1 cellular context compared by ENCODE assay signal in genomic region chr11:68792400-68792955, GRCh38.
TF ChIP-seq lines count a peak whose summit lies in the region.

No MANE protein-coding gene starts in this region.

TF ChIP-seq in IMR-90, 13 proteins besides CTCF, POLR2A, EP300 and RAD21:
- TF ChIP-seq SMC3 (IDR thresholded peaks at IDR 0.05; ENCODE audit: low read depth, low read length): no peak
- no peak for TF ChIP-seq BHLHE40 (IDR thresholded peaks at IDR 0.05; ENCODE audit: low read depth, low read length)
- TF ChIP-seq RCOR1 (IDR thresholded peaks at IDR 0.05; ENCODE audit: insufficient replicate concordance, low read length): no peak
- TF ChIP-seq CHD1 (IDR thresholded peaks at IDR 0.05; ENCODE audit: low read depth, low read length): no peak
- no peak for TF ChIP-seq MAFK (IDR thresholded peaks at IDR 0.05; ENCODE audit: low read depth, low read length)
- no peak for TF ChIP-seq NFE2L2 (IDR thresholded peaks at IDR 0.05; ENCODE audit: low read depth, low read length)
- TF ChIP-seq USF2 (IDR thresholded peaks at IDR 0.05; ENCODE audit: low read depth, low read length): no peak
- no peak for TF ChIP-seq ELK1 (IDR thresholded peaks at IDR 0.05; ENCODE audit: borderline replicate concordance, low read depth, low read length)
- no peak for TF ChIP-seq MXI1 (IDR thresholded peaks at IDR 0.05; ENCODE audit: borderline replicate concordance, low read depth, low read length)
- no peak for TF ChIP-seq MAZ (IDR thresholded peaks at IDR 0.05; ENCODE audit: borderline replicate concordance, low read depth, low read length)
